In genomic region chr2:176830362-176830761, GRCh38 we compare ENCODE assay signal across 9 cellular contexts.
A peak's percentile ranks its signal among the peaks of the same experiment; 100 is the strongest.
DNase-seq lines count a peak whose midpoint lies in the region; ATAC-seq lines count a peak whose summit lies in the region.
"Had no signal": no experiment of that assay in that cellular context is flagged by ENCODE, and none has a peak within 500 bp of the region (broad histone marks: within the 10 kb centered on the region; RNA-seq: fewer than 3 reads in every experiment).

No MANE protein-coding gene starts in this region.

- DNase-seq in NCI-H2029 treated with DMSO at 0.1 percent for 48 hours (lab: John Stamatoyannopoulos, UW) (peak; percentile 2), NCI-H2029 (lab: John Stamatoyannopoulos, UW) (no peak), OCI-M1 (lab: John Stamatoyannopoulos, UW) (peak; percentile 54), left kidney (ENCODE audit: low read depth, low spot score) (peak; percentile 76)

- ATAC-seq in HG02678 (IDR thresholded peaks at IDR 0.05; ENCODE audit: unreplicated experiment) (peak; percentile 49), GM19463 (IDR thresholded peaks at IDR 0.05; ENCODE audit: unreplicated experiment) (no peak), GM18873 (IDR thresholded peaks at IDR 0.05; ENCODE audit: low FRiP score, unreplicated experiment) (no peak), HG02623 (IDR thresholded peaks at IDR 0.05; ENCODE audit: unreplicated experiment) (no peak)
- ATAC-seq: activated CD4-positive, CD25-positive, alpha-beta regulatory T cell treated with anti-CD3 and anti-CD28 coated beads, Interleukin-2, amount 50 U/mL, for 24 hours had no signal
